In the genomic region with DNA sequence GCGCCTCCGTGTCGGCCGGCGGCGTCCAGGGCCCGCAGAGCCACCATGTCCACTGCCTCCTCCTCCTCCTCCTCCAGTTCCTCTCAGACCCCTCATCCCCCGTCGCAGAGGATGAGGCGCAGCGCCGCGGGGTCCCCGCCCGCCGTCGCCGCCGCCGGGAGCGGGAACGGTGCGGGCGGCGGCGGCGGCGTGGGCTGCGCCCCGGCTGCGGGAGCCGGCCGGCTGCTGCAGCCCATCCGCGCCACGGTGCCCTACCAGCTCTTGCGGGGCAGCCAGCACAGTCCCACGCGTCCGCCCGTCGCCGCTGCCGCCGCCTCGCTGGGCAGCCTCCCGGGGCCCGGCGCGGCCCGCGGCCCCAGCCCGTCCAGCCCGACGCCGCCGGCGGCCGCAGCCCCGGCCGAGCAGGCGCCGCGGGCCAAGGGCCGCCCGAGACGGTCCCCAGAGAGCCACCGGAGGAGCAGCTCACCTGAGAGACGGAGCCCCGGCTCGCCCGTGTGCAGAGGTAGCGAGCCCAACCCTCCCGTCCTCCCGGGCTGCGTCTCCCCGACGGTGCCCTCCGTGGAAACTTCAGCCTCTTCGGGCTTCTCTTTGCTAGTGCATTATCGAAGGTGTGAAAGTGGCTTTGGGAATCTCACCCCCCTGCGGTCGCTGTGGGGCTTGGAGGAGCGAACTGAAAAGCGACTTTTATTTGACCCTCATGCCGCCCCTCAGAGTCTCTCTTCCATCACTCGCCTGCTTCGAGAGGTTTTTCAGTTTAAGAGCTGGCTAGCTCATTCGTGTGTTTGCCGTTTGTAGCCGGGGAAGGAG, we compare ENCODE assay signal across 2 cellular contexts.
TF ChIP-seq lines count a peak whose summit lies in the region.

No MANE protein-coding gene starts in this region.

TF ChIP-seq in HCT116, 20 proteins besides CTCF, POLR2A, EP300 and RAD21:
- no peak for TF ChIP-seq ZNF274 (IDR thresholded peaks at IDR 0.05; ENCODE audit: low read depth, low read length)
- TF ChIP-seq ZFX (IDR thresholded peaks at IDR 0.05) = peak; percentile 50
TF ChIP-seq in HCT116: peak in this region for 1.

TF ChIP-seq in H1, 55 proteins besides CTCF, POLR2A, EP300 and RAD21:
- peak; percentile 0; the same call in 1 of the 2 replicates for TF ChIP-seq POLR2AphosphoS5 (IDR thresholded peaks at IDR 0.05; ENCODE audit: low read depth, low read length)
- TF ChIP-seq TBP (IDR thresholded peaks at IDR 0.05; ENCODE audit: low read depth, low read length) = no peak
- TF ChIP-seq YY1 (IDR thresholded peaks at IDR 0.05; ENCODE audit: low read depth, low read length) = no peak; the same call in 1 of the 2 replicates
- no peak for TF ChIP-seq POU5F1 (IDR thresholded peaks at IDR 0.05; ENCODE audit: low read depth, low read length)
- TF ChIP-seq ASH2L (IDR thresholded peaks at IDR 0.05; ENCODE audit: low read length) = peak; percentile 25
- peak; percentile 86 for TF ChIP-seq KDM4A (IDR thresholded peaks at IDR 0.05; ENCODE audit: low read depth, low read length, severe bottlenecking)
- peak; percentile 37; the same call in 1 of the 2 replicates for TF ChIP-seq PHF8 (conservative IDR thresholded peaks at IDR 0.05; ENCODE audit: low read depth, low read length)
- no peak for TF ChIP-seq RXRA (IDR thresholded peaks at IDR 0.05; ENCODE audit: insufficient read depth, low read depth, low read length)
- peak; percentile 36 for TF ChIP-seq EZH2 (IDR thresholded peaks at IDR 0.05; ENCODE audit: low read depth, low read length, severe bottlenecking)
- TF ChIP-seq, protein P1, sequence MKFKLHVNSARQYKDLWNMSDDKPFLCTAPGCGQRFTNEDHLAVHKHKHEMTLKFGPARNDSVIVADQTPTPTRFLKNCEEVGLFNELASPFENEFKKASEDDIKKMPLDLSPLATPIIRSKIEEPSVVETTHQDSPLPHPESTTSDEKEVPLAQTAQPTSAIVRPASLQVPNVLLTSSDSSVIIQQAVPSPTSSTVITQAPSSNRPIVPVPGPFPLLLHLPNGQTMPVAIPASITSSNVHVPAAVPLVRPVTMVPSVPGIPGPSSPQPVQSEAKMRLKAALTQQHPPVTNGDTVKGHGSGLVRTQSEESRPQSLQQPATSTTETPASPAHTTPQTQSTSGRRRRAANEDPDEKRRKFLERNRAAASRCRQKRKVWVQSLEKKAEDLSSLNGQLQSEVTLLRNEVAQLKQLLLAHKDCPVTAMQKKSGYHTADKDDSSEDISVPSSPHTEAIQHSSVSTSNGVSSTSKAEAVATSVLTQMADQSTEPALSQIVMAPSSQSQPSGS (IDR thresholded peaks at IDR 0.05; ENCODE audit: low read length) = no peak
- TF ChIP-seq BRCA1 (IDR thresholded peaks at IDR 0.05; ENCODE audit: low read depth, low read length) = no peak
- no peak for TF ChIP-seq NRF1 (IDR thresholded peaks at IDR 0.05; ENCODE audit: low read depth, low read length)
- TF ChIP-seq RBBP5 (IDR thresholded peaks at IDR 0.05; ENCODE audit: borderline replicate concordance, low read depth, low read length) = peak; percentile 86; the same call in 1 of the 2 replicates
- peak in 1 of 2 experiments; percentile 33; a peak in 1 of 4 replicates for TF ChIP-seq SIN3A (conservative IDR thresholded peaks at IDR 0.05 in 1 of 2, IDR thresholded peaks at IDR 0.05 in 1 of 2; ENCODE audit: low read depth in 1 of 2, low read length in 2 of 2)
- peak; percentile 70; the same call in 1 of the 2 replicates for TF ChIP-seq CREB1 (IDR thresholded peaks at IDR 0.05)
- no peak for TF ChIP-seq CBX8 (IDR thresholded peaks at IDR 0.05; ENCODE audit: borderline replicate concordance, low read depth, low read length)
- TF ChIP-seq, protein P2, sequence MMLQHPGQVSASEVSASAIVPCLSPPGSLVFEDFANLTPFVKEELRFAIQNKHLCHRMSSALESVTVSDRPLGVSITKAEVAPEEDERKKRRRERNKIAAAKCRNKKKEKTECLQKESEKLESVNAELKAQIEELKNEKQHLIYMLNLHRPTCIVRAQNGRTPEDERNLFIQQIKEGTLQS (IDR thresholded peaks at IDR 0.05; ENCODE audit: insufficient read depth, low read depth, low read length) = no peak
